21 cellular contexts compared by ENCODE assay signal in the genomic region with DNA sequence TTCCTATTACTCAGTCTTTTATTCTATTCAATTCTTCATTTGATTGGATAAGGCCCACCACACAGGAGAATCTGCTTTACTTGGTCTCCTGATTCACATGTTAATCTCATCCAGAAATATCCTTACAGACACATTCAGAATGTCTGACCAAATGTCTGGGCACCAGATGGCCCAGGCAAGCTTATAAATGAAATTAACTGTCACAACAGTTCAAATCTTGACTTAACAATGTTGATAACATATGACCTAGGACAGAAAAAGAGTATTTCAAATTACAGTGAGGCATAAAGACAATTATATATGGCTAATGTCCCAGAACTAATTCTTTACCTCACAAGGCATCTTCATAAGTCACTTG. TPM values are rescaled to one million over a fixed set of nuclear protein-coding genes. Genes with fewer than 3 reads are reported as not detected.
A peak's percentile ranks its signal among the peaks of the same experiment; 100 is the strongest.
DNase-seq lines count a peak whose midpoint lies in the region; ATAC-seq, FAIRE-seq and TF ChIP-seq lines count a peak whose summit lies in the region.
"Had no signal": no experiment of that assay in that cellular context is flagged by ENCODE, and none has a peak within 500 bp of the region (broad histone marks: within the 10 kb centered on the region; RNA-seq: fewer than 3 reads in every experiment).

No MANE protein-coding gene starts in this region.

- no peaks in the 10 kb centered on the region for H3K9me3 Mint-ChIP-seq in T-helper 1 cell treated with Interleukin-12 subunit alpha and Interleukin-12 subunit beta and Interleukin-4 antibody, amounts not matched to agents 30 μg/mL and 1 μg/mL, for 36 hours
- H3K9me3 Mint-ChIP-seq: CD4-positive, alpha-beta T cell had no signal

- RAD21 ChIA-PET in GM12878 (lab: Charles Lee; ENCODE audit: unreplicated experiment) = interaction anchor here (0.9 kb wide), 1 partner anchor 13 kb away, joined by 3 read pairs; no protein-coding TSS in a partner anchor

- no peaks in the 10 kb centered on the region for H3K36me3 ChIP-seq in GM12878 (ENCODE audit: control insufficient read depth in 2 of 2, insufficient read depth in 2 of 2, low read length in 1 of 2)
- H3K36me3 ChIP-seq in PC-9 (ENCODE audit: low read depth) = no peaks in the 10 kb centered on the region
- H3K36me3 ChIP-seq: SJCRH30 had no signal

- BruUV-seq in GM12878 (replicated peaks; lab: Mats Ljungman, UMichigan) = no TSS peak
- BruUV-seq in PC-9 (replicated peaks; lab: Mats Ljungman, UMichigan) = no TSS peak

- peaks cover 7% of the 10 kb centered on the region; the same call in 1 of the 2 replicates for H3K4me1 ChIP-seq in GM12878 (ENCODE audit: control insufficient read depth, insufficient read depth, low read length)
- H3K4me1 ChIP-seq in right cardiac atrium (ENCODE audit: control insufficient read depth, insufficient read depth, low read length) = no peaks in the 10 kb centered on the region
- no peaks in the 10 kb centered on the region for H3K4me1 ChIP-seq in PC-9 (replicated peaks; ENCODE audit: insufficient read depth)
- H3K4me1 ChIP-seq: Caco-2, SJCRH30 had no signal

- no peaks in the 10 kb centered on the region for H3K27me3 ChIP-seq in GM12878 (replicated peaks in 1 of 2; ENCODE audit: control insufficient read depth in 2 of 2, insufficient read depth in 2 of 2, low read length in 1 of 2)
- H3K27me3 ChIP-seq in right cardiac atrium (ENCODE audit: control insufficient read depth, insufficient read depth) = no peaks in the 10 kb centered on the region
- H3K27me3 ChIP-seq in PC-9 (ENCODE audit: insufficient read depth, low read depth) = no peaks in the 10 kb centered on the region
- H3K27me3 ChIP-seq: SJCRH30 had no signal

- POLR2A ChIA-PET in GM12878 (lab: Charles Lee) = interaction anchor here (0.9 kb wide), 1 partner anchor 14 kb away, joined by 4 read pairs; no protein-coding TSS in a partner anchor
- POLR2A ChIA-PET in PC-9 (lab: Charles Lee; ENCODE audit: unreplicated experiment) = no interaction called here

- intact Hi-C loops in GM12878 (cut with micrococcal nuclease; ENCODE audit: unreplicated experiment) (no loop called here), right cardiac atrium (cut with DNase I) (no loop called here), PC-9 (cut with micrococcal nuclease; ENCODE audit: unreplicated experiment) (no loop called here)

- ATAC-seq in GM18867 (IDR thresholded peaks at IDR 0.05; ENCODE audit: unreplicated experiment) (peak; percentile 8), GM12878 (peak; percentile 15), right cardiac atrium (no peak)
- ATAC-seq: HCT116, Panc1 had no signal

- H3K4me2 ChIP-seq in GM12878 (ENCODE audit: control insufficient read depth, insufficient read depth) (no peak overlapping the region), PC-9 (no peak overlapping the region)

- no peaks in the 10 kb centered on the region; the same call in 2 of the 3 replicates for H3K9me3 ChIP-seq in GM12878 (replicated peaks; ENCODE audit: control insufficient read depth, insufficient read depth, low read length)
- H3K9me3 ChIP-seq in right cardiac atrium (ENCODE audit: control insufficient read depth, low read length) = no peaks in the 10 kb centered on the region
- no peaks in the 10 kb centered on the region for H3K9me3 ChIP-seq in PC-9 (ENCODE audit: insufficient read depth, low read depth)
- H3K9me3 ChIP-seq: Caco-2, SJCRH30 had no signal

- TF ChIP-seq EP300 in GM12878 (IDR thresholded peaks at IDR 0.05; ENCODE audit: borderline replicate concordance in 1 of 2, control insufficient read depth in 1 of 2, low read depth in 2 of 2, low read length in 2 of 2) = no peak

- H3K79me2 ChIP-seq in GM12878 (ENCODE audit: control insufficient read depth, insufficient read depth, low read length) = no peaks in the 10 kb centered on the region
- no peaks in the 10 kb centered on the region for H3K79me2 ChIP-seq in PC-9 (ENCODE audit: low read depth)

- H3K9ac ChIP-seq in GM12878 (ENCODE audit: control insufficient read depth, insufficient read depth, low read length) = no peak overlapping the region

- in situ Hi-C loops in GM12878 (cut with MboI) = no loop called here

- no peak overlapping the region for H3K27ac ChIP-seq in GM12878 (ENCODE audit: control insufficient read depth, insufficient read depth)
- no peak overlapping the region for H3K27ac ChIP-seq in right cardiac atrium (ENCODE audit: low read length)
- no peak overlapping the region for H3K27ac ChIP-seq in PC-9
- H3K27ac ChIP-seq: SJCRH30 had no signal

- FAIRE-seq in HTR-8/SVneo (lab: Jason Lieb, UNC) (peak; percentile 26), GM12878 (lab: Jason Lieb, UNC) (no peak)

- CTCF ChIA-PET in GM12878 (lab: Yijun Ruan, JAX) = interaction anchor here (1.0 kb wide), 1 partner anchor 23 kb away, joined by 3 read pairs; no protein-coding TSS in a partner anchor
- CTCF ChIA-PET in PC-9 (lab: Charles Lee) = no interaction called here

- no peaks in the 10 kb centered on the region for H3K27me3 Mint-ChIP-seq in T-helper 1 cell treated with Interleukin-12 subunit alpha and Interleukin-12 subunit beta and Interleukin-4 antibody, amounts not matched to agents 30 μg/mL and 1 μg/mL, for 36 hours (ENCODE audit: low read depth)
- H3K27me3 Mint-ChIP-seq: CD4-positive, alpha-beta T cell had no signal

- peaks cover 16% of the 10 kb centered on the region for H3K4me1 Mint-ChIP-seq in T-helper 1 cell treated with Interleukin-12 subunit alpha and Interleukin-12 subunit beta and Interleukin-4 antibody, amounts not matched to agents 30 μg/mL and 1 μg/mL, for 36 hours (ENCODE audit: low read depth)

- no peaks in the 10 kb centered on the region for H3F3A ChIP-seq in PC-9 (ENCODE audit: insufficient read depth, low read depth)

- no peak for TF ChIP-seq POLR2A in GM12878 (IDR thresholded peaks at IDR 0.05; ENCODE audit: low read depth, low read length)

- H3K27ac Mint-ChIP-seq in T-helper 1 cell treated with Interleukin-12 subunit alpha and Interleukin-12 subunit beta and Interleukin-4 antibody, amounts not matched to agents 30 μg/mL and 1 μg/mL, for 36 hours = peak overlapping the region; percentile 46
- H3K27ac Mint-ChIP-seq: CD4-positive, alpha-beta T cell had no signal

- H3K36me3 Mint-ChIP-seq in T-helper 1 cell treated with Interleukin-12 subunit alpha and Interleukin-12 subunit beta and Interleukin-4 antibody, amounts not matched to agents 30 μg/mL and 1 μg/mL, for 36 hours (ENCODE audit: low read depth) = peaks cover 16% of the 10 kb centered on the region

- H4K20me1 ChIP-seq in GM12878 (ENCODE audit: control insufficient read depth, insufficient read depth) (no peaks in the 10 kb centered on the region), PC-9 (ENCODE audit: insufficient read depth) (no peaks in the 10 kb centered on the region)

- SMC1A ChIA-PET in GM12878 (lab: Charles Lee; ENCODE audit: uncharacterized antibody, unreplicated experiment) = interaction anchor here (1.4 to 2.4 kb wide), 3 partner anchors 11 to 15 kb away, joined by 4 to 9 read pairs (median 7); partner anchors contain the start of genes AASDHPPT and KBTBD3

- no peak overlapping the region for H3K4me3 Mint-ChIP-seq in T-helper 1 cell treated with Interleukin-12 subunit alpha and Interleukin-12 subunit beta and Interleukin-4 antibody, amounts not matched to agents 30 μg/mL and 1 μg/mL, for 36 hours
- H3K4me3 Mint-ChIP-seq: CD4-positive, alpha-beta T cell had no signal

- TF ChIP-seq CTCF in GM12878 (IDR thresholded peaks at IDR 0.05 in 2 of 3, conservative IDR thresholded peaks at IDR 0.05 in 1 of 3; ENCODE audit: control insufficient read depth in 2 of 3, extremely low read depth in 1 of 3, insufficient read depth in 1 of 3, low read depth in 3 of 3, low read length in 3 of 3) (no peak), PC-9 (conservative IDR thresholded peaks at IDR 0.05) (no peak)

- DNase-seq in T-helper 1 cell = no peak
- no peak for DNase-seq in HTR-8/SVneo (ENCODE audit: insufficient read length, low spot score)
- DNase-seq in GM12878 (ENCODE audit: low read depth, low spot score) = no peak
- no peak for DNase-seq in right cardiac atrium
- no peak for DNase-seq in PC-9
- DNase-seq in activated CD4-positive, CD25-positive, alpha-beta regulatory T cell treated with anti-CD3 and anti-CD28 coated beads, Interleukin-2, amount 50 U/mL, for 72 hours = no peak
- DNase-seq: Caco-2; CD4-positive, alpha-beta T cell; GOT3; KG1; NCI-H1417; NCI-H187; NCI-H2107; NCI-H2227 treated with DMSO at 0.1 percent for 48 hours; NCI-H510A treated with DMSO at 0.1 percent for 48 hours; SJCRH30; SW 1271 had no signal

- H3K4me3 ChIP-seq in GM12878 = no peak overlapping the region
- H3K4me3 ChIP-seq in right cardiac atrium (ENCODE audit: low read length) = no peak overlapping the region
- no peak overlapping the region for H3K4me3 ChIP-seq in PC-9
- H3K4me3 ChIP-seq: SJCRH30 had no signal

- no peaks in the 10 kb centered on the region for H3K9me2 ChIP-seq in PC-9 (ENCODE audit: insufficient read depth)

- H2AFZ ChIP-seq in GM12878 (ENCODE audit: control insufficient read depth, low read depth, low read length) = no peak overlapping the region
- H2AFZ ChIP-seq in PC-9 = no peak overlapping the region

- TF ChIP-seq RAD21 in GM12878 (IDR thresholded peaks at IDR 0.05; ENCODE audit: insufficient read depth, low read depth, low read length) = no peak

RNA-seq across cellular contexts. Expression of gene KBTBD3, which starts 14.6 kb away (rescaled TPM):
- total RNA-seq in GM12878 (2013; cell fraction: nucleolus; rRNA removed) = 33.0 and 33.8 TPM in 2 replicates
- total RNA-seq in GM12878 (2014; rRNA removed) (5.1 and 6.0 TPM in 2 replicates), GM12878 (2014; rRNA removed; fragmentation: Illumina TruSeq; extraction: Trizol) (3.8 and 7.0 TPM in 2 replicates), GM12878 (2021) (3.9 and 5.3 TPM in 2 replicates), right cardiac atrium (10 to 100 TPM in 3 of 4 donors, 1 to 10 TPM in 1; 7.9 to 14.4 (median 12.9) TPM), PC-9 (2021) (8.8 and 11.9 TPM in 2 replicates)
- polyA plus RNA-seq in GM12878 (2011; ENCODE audit: low read depth) = 1.2 TPM
- polyA plus RNA-seq in GM12878 (2011; rRNA removed) (10.6 and 11.6 TPM in 2 replicates), GM12878 (2014; fragmentation: Illumina TruSeq; extraction: Trizol) (2.0 and 9.9 TPM in 2 replicates), GM12878 (2014; fragmentation: Nextera tagmentation; extraction: Ambion mirVana) (10 to 100 TPM; 15.4 to 18.1 TPM), GM12878 (2014; rRNA removed) (1.9 and 7.5 TPM in 2 replicates), GM12878 (2016; fragmentation: Nextera tagmentation; extraction: Ambion mirVana) (10 to 100 TPM; 14.0 to 16.6 TPM), right cardiac atrium (6.8 TPM)
- polyA plus RNA-seq in GM12878 (2011; cell fraction: cytosol; rRNA removed) = 1.4 TPM in 2 replicates
- 3.4 and 3.8 TPM in 2 replicates for polyA plus RNA-seq in GM12878 (2011; cell fraction: nucleus; rRNA removed)
- polyA plus RNA-seq in GM12878 (2012) = 3.5 and 3.6 TPM in 2 replicates
- polyA minus RNA-seq in GM12878 (2011; rRNA and poly(A)+ RNA removed) = 6.0 and 6.7 TPM in 2 replicates
- 2.8 TPM in 1 of 2 replicates, not detected in the other for polyA minus RNA-seq in GM12878 (2011; cell fraction: cytosol; rRNA and poly(A)+ RNA removed)
- polyA minus RNA-seq in GM12878 (2011; cell fraction: nucleus; rRNA and poly(A)+ RNA removed) = 13.7 and 15.1 TPM in 2 replicates

RNA-seq across cellular contexts. Expression of gene AASDHPPT, which starts 14.9 kb away (rescaled TPM):
- total RNA-seq in GM12878 (2013; cell fraction: nucleolus; rRNA removed) = 30.6 and 33.6 TPM in 2 replicates
- total RNA-seq in GM12878 (2014; rRNA removed) (59.4 and 64.9 TPM in 2 replicates), GM12878 (2014; rRNA removed; fragmentation: Illumina TruSeq; extraction: Trizol) (44.0 and 47.1 TPM in 2 replicates), GM12878 (2021) (45.4 and 47.2 TPM in 2 replicates), right cardiac atrium (10 to 100 TPM; 30.1 to 38.6 (median 34.1) TPM), PC-9 (2021) (31.4 and 33.1 TPM in 2 replicates)
- 9.3 TPM for polyA plus RNA-seq in GM12878 (2011; ENCODE audit: low read depth)
- polyA plus RNA-seq in GM12878 (2011; rRNA removed) (47.1 and 69.5 TPM in 2 replicates), GM12878 (2014; fragmentation: Illumina TruSeq; extraction: Trizol) (46.2 and 51.0 TPM in 2 replicates), GM12878 (2014; fragmentation: Nextera tagmentation; extraction: Ambion mirVana) (10 to 100 TPM; 53.8 to 87.8 TPM), GM12878 (2014; rRNA removed) (35.0 and 37.3 TPM in 2 replicates), GM12878 (2016; fragmentation: Nextera tagmentation; extraction: Ambion mirVana) (10 to 100 TPM; 86.2 to 92.6 TPM), right cardiac atrium (26.0 TPM)
- 18.0 and 27.4 TPM in 2 replicates for polyA plus RNA-seq in GM12878 (2011; cell fraction: cytosol; rRNA removed)
- 18.2 and 22.5 TPM in 2 replicates for polyA plus RNA-seq in GM12878 (2011; cell fraction: nucleus; rRNA removed)
- polyA plus RNA-seq in GM12878 (2012) = 20.7 and 24.5 TPM in 2 replicates
- polyA minus RNA-seq in GM12878 (2011; rRNA and poly(A)+ RNA removed) = 21.7 and 28.2 TPM in 2 replicates
- polyA minus RNA-seq in GM12878 (2011; cell fraction: cytosol; rRNA and poly(A)+ RNA removed) = 15.2 and 19.4 TPM in 2 replicates
- polyA minus RNA-seq in GM12878 (2011; cell fraction: nucleus; rRNA and poly(A)+ RNA removed) = 27.0 and 46.8 TPM in 2 replicates

RNA-seq across cellular contexts. Expression of gene MSANTD4, which starts 40.5 kb away (rescaled TPM):
- 40.4 and 42.3 TPM in 2 replicates for total RNA-seq in GM12878 (2013; cell fraction: nucleolus; rRNA removed)
- total RNA-seq in GM12878 (2014; rRNA removed) = 18.1 and 22.9 TPM in 2 replicates
- 23.9 and 26.7 TPM in 2 replicates for total RNA-seq in GM12878 (2014; rRNA removed; fragmentation: Illumina TruSeq; extraction: Trizol)
- total RNA-seq in GM12878 (2021) = 17.2 and 18.0 TPM in 2 replicates
- 5.6 TPM for polyA plus RNA-seq in GM12878 (2011; ENCODE audit: low read depth)
- polyA plus RNA-seq in GM12878 (2011; rRNA removed) = 17.2 and 23.6 TPM in 2 replicates
- polyA plus RNA-seq in GM12878 (2011; cell fraction: cytosol; rRNA removed) = 5.8 and 6.4 TPM in 2 replicates
- polyA plus RNA-seq in GM12878 (2011; cell fraction: nucleus; rRNA removed) = 11.6 and 13.6 TPM in 2 replicates
- 7.4 and 10.8 TPM in 2 replicates for polyA plus RNA-seq in GM12878 (2012)
- 22.8 and 30.8 TPM in 2 replicates for polyA plus RNA-seq in GM12878 (2014; fragmentation: Illumina TruSeq; extraction: Trizol)
- 1 to 10 TPM; 8.7 to 8.8 TPM for polyA plus RNA-seq in GM12878 (2014; fragmentation: Nextera tagmentation; extraction: Ambion mirVana)
- polyA plus RNA-seq in GM12878 (2014; rRNA removed) = 12.8 and 14.7 TPM in 2 replicates
- 10 to 100 TPM; 14.7 to 14.8 TPM for polyA plus RNA-seq in GM12878 (2016; fragmentation: Nextera tagmentation; extraction: Ambion mirVana)
- polyA minus RNA-seq in GM12878 (2011; rRNA and poly(A)+ RNA removed) = 11.6 and 13.2 TPM in 2 replicates
- 5.2 and 8.0 TPM in 2 replicates for polyA minus RNA-seq in GM12878 (2011; cell fraction: cytosol; rRNA and poly(A)+ RNA removed)
- 16.4 and 20.6 TPM in 2 replicates for polyA minus RNA-seq in GM12878 (2011; cell fraction: nucleus; rRNA and poly(A)+ RNA removed)
- total RNA-seq in right cardiac atrium = 10 to 100 TPM; 17.9 to 23.8 (median 19.5) TPM
- polyA plus RNA-seq in right cardiac atrium = 9.9 TPM
- 11.0 and 13.6 TPM in 2 replicates for total RNA-seq in PC-9 (2021)

Comparison
In these comparisons a context has a peak if more than half of its experiments do, and no peak if none do; other contexts are left out.
1. ATAC-seq: peak in GM18867 (single experiment) and GM12878 (single experiment); none in right cardiac atrium (0 of 2).